In genomic region chr3:197795200-197795599, GRCh38 we compare ENCODE assay signal across 1 cellular context.
TF ChIP-seq lines count a peak whose summit lies in the region.

No MANE protein-coding gene starts in this region.

TF ChIP-seq in SK-N-SH treated with all-trans-retinoic acid at 6 μM for 48 hours, 23 proteins besides CTCF, POLR2A, EP300 and RAD21:
- TF ChIP-seq TSHZ2 (CRISPR knock-in tag; IDR thresholded peaks at IDR 0.05) (no peak), RARB (CRISPR knock-in tag; IDR thresholded peaks at IDR 0.05) (no peak), ZNF8 (CRISPR knock-in tag; IDR thresholded peaks at IDR 0.05) (no peak), ZNF70 (CRISPR knock-in tag; IDR thresholded peaks at IDR 0.05) (no peak), SNAI2 (CRISPR knock-in tag; IDR thresholded peaks at IDR 0.05) (no peak), ZFP3 (CRISPR knock-in tag; IDR thresholded peaks at IDR 0.05) (no peak), BACH2 (CRISPR knock-in tag; IDR thresholded peaks at IDR 0.05; ENCODE audit: borderline replicate concordance) (no peak), ESRRG (CRISPR knock-in tag; IDR thresholded peaks at IDR 0.05) (no peak), CSRNP3 (CRISPR knock-in tag; IDR thresholded peaks at IDR 0.05) (no peak), ARNTL (CRISPR knock-in tag; IDR thresholded peaks at IDR 0.05; ENCODE audit: borderline replicate concordance, low read depth) (no peak), CSDC2 (CRISPR knock-in tag; IDR thresholded peaks at IDR 0.05) (no peak), TOX (CRISPR knock-in tag; IDR thresholded peaks at IDR 0.05; ENCODE audit: borderline replicate concordance) (no peak), ZC3H10 (CRISPR knock-in tag; IDR thresholded peaks at IDR 0.05) (no peak), PATZ1 (CRISPR knock-in tag; IDR thresholded peaks at IDR 0.05; ENCODE audit: borderline replicate concordance) (no peak), PPARA (CRISPR knock-in tag; IDR thresholded peaks at IDR 0.05; ENCODE audit: borderline replicate concordance) (no peak), OSR1 (CRISPR knock-in tag; IDR thresholded peaks at IDR 0.05) (no peak)
- TF ChIP-seq, protein P1, sequence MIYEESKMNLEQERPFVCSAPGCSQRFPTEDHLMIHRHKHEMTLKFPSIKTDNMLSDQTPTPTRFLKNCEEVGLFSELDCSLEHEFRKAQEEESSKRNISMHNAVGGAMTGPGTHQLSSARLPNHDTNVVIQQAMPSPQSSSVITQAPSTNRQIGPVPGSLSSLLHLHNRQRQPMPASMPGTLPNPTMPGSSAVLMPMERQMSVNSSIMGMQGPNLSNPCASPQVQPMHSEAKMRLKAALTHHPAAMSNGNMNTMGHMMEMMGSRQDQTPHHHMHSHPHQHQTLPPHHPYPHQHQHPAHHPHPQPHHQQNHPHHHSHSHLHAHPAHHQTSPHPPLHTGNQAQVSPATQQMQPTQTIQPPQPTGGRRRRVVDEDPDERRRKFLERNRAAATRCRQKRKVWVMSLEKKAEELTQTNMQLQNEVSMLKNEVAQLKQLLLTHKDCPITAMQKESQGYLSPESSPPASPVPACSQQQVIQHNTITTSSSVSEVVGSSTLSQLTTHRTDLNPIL (CRISPR knock-in tag; IDR thresholded peaks at IDR 0.05; ENCODE audit: low read depth), result no peak
